Comparison of ENCODE assay signal across 20 cellular contexts in genomic region chr11:69468911-69469885, GRCh38. TPM values are rescaled to one million over a fixed set of nuclear protein-coding genes. Genes with fewer than 3 reads are reported as not detected.
DNase-seq lines count a peak whose midpoint lies in the region; ATAC-seq, FAIRE-seq and TF ChIP-seq lines count a peak whose summit lies in the region.
"Had no signal": no experiment of that assay in that cellular context is flagged by ENCODE, and none has a peak within 500 bp of the region (broad histone marks: within the 10 kb centered on the region; RNA-seq: fewer than 3 reads in every experiment).

No MANE protein-coding gene starts in this region.

- FAIRE-seq in kidney (lab: Jason Lieb, UNC) (no peak), GM19239 (lab: Jason Lieb, UNC) (no peak)
- FAIRE-seq: G401.6, GM18507, H1 had no signal

- no peaks in the 10 kb centered on the region for H3K79me2 ChIP-seq in neural progenitor cell (ENCODE audit: low read depth)

- H3K4me1 Mint-ChIP-seq in neural progenitor cell, result peaks cover 41% of the 10 kb centered on the region
- H3K4me1 Mint-ChIP-seq: CD8-positive, alpha-beta memory T cell had no signal

- no peaks in the 10 kb centered on the region for H4K20me1 ChIP-seq in neural progenitor cell (ENCODE audit: low read depth)
- H4K20me1 ChIP-seq: BLaER1 treated with 17β-estradiol and CSF1 and Interleukin-3, amounts not matched to agents 10 nM and 100 nM had no signal

- H3K27ac ChIP-seq in heart right ventricle (no peak overlapping the region), kidney (ENCODE audit: low read depth in 2 of 2, low read length in 2 of 2) (no peak overlapping the region), neural progenitor cell (no peak overlapping the region), aorta (ENCODE audit: low read depth in 1 of 2, low read length in 2 of 2) (no peak overlapping the region)
- H3K27ac ChIP-seq: BLaER1 treated with 17β-estradiol and CSF1 and Interleukin-3, amounts not matched to agents 10 nM and 100 nM; KMS-11 had no signal

- ATAC-seq in Right ventricle myocardium superior (ENCODE audit: poor library complexity), result no peak
- ATAC-seq in heart right ventricle, result no peak
- no peak for ATAC-seq in aorta (ENCODE audit: low FRiP score)
- ATAC-seq in GM19397 (IDR thresholded peaks at IDR 0.05; ENCODE audit: unreplicated experiment), result no peak

- H3K4me3 ChIP-seq in heart right ventricle, result no peak overlapping the region
- no peak overlapping the region for H3K4me3 ChIP-seq in kidney (ENCODE audit: low read length in 2 of 2)
- no peak overlapping the region for H3K4me3 ChIP-seq in neural progenitor cell
- no peak overlapping the region for H3K4me3 ChIP-seq in aorta (ENCODE audit: low read length in 2 of 2)
- H3K4me3 ChIP-seq: BLaER1 treated with 17β-estradiol and CSF1 and Interleukin-3, amounts not matched to agents 10 nM and 100 nM had no signal

- H3K4me1 ChIP-seq in heart right ventricle, result peaks cover 0 to 40% (median 6%) of the 10 kb centered on the region in 9 donors
- peaks cover 0 to 2% of the 10 kb centered on the region in 2 donors for H3K4me1 ChIP-seq in kidney (ENCODE audit: control insufficient read depth in 1 of 2, insufficient read depth in 1 of 2, low read depth in 1 of 2, low read length in 2 of 2)
- H3K4me1 ChIP-seq in neural progenitor cell, result peaks cover 28% of the 10 kb centered on the region
- no peaks in the 10 kb centered on the region for H3K4me1 ChIP-seq in aorta (ENCODE audit: control insufficient read depth in 1 of 2, insufficient read depth in 2 of 2, low read length in 2 of 2)

- H3K9me3 ChIP-seq in heart right ventricle, result peaks cover 0 to 8% (median 0%) of the 10 kb centered on the region in 11 donors
- no peaks in the 10 kb centered on the region for H3K9me3 ChIP-seq in kidney (ENCODE audit: control insufficient read depth in 1 of 2, low read length in 2 of 2)
- no peaks in the 10 kb centered on the region for H3K9me3 ChIP-seq in neural progenitor cell (ENCODE audit: low read depth)
- H3K9me3 ChIP-seq in aorta (ENCODE audit: control insufficient read depth, low read length), result peaks cover 2% of the 10 kb centered on the region

- H3K9me3 Mint-ChIP-seq in neural progenitor cell, result peaks cover 3% of the 10 kb centered on the region

- no peak overlapping the region for H3K4me3 Mint-ChIP-seq in neural progenitor cell
- H3K4me3 Mint-ChIP-seq: CD8-positive, alpha-beta memory T cell had no signal

- TF ChIP-seq CTCF in heart right ventricle (IDR thresholded peaks at IDR 0.05), result no peak
- no peak for TF ChIP-seq CTCF in kidney (IDR thresholded peaks at IDR 0.05; ENCODE audit: borderline replicate concordance, extremely low read depth, insufficient read depth)
- no peak for TF ChIP-seq CTCF in neural progenitor cell (IDR thresholded peaks at IDR 0.05)

- no peaks in the 10 kb centered on the region for H3K27me3 ChIP-seq in heart right ventricle
- no peaks in the 10 kb centered on the region for H3K27me3 ChIP-seq in neural progenitor cell
- no peaks in the 10 kb centered on the region for H3K27me3 ChIP-seq in aorta (ENCODE audit: control insufficient read depth in 1 of 2, insufficient read depth in 2 of 2, low read length in 1 of 2)
- H3K27me3 ChIP-seq: BLaER1 treated with 17β-estradiol and CSF1 and Interleukin-3, amounts not matched to agents 10 nM and 100 nM had no signal

- H3K36me3 Mint-ChIP-seq in neural progenitor cell, result no peaks in the 10 kb centered on the region
- H3K36me3 Mint-ChIP-seq: CD8-positive, alpha-beta memory T cell had no signal

- peaks cover 17% of the 10 kb centered on the region for H3F3A ChIP-seq in neural progenitor cell (ENCODE audit: low read depth)

- DNase-seq in Right ventricle myocardium superior (peak; percentile 30), heart right ventricle (no peak), kidney (peak; percentile 47), neural progenitor cell (ENCODE audit: low spot score) (no peak), aorta (peak; percentile 38 to 49), superior temporal gyrus (ENCODE audit: extremely low spot score) (no peak), GM19239 (ENCODE audit: insufficient read length, low spot score) (no peak)
- DNase-seq: CD8-positive, alpha-beta memory T cell; DND-41; NCI-H1105; NCI-H1694; NCI-H510A treated with DMSO at 0.1 percent for 48 hours had no signal

- no peak overlapping the region for H3K4me2 ChIP-seq in neural progenitor cell
- H3K4me2 ChIP-seq: KMS-11 had no signal

- WGBS in heart right ventricle, 2 donors, result 92 to 94% methylated on average over 25 of the region's 25 CpGs
- 92 to 95% methylated on average over 25 of the region's 25 CpGs for WGBS in aorta, 2 donors

- H3K36me3 ChIP-seq in heart right ventricle, result no peaks in the 10 kb centered on the region
- H3K36me3 ChIP-seq in kidney (ENCODE audit: control insufficient read depth in 1 of 2, insufficient read depth in 2 of 2, low read length in 2 of 2), result no peaks in the 10 kb centered on the region
- H3K36me3 ChIP-seq in neural progenitor cell, result no peaks in the 10 kb centered on the region
- no peaks in the 10 kb centered on the region for H3K36me3 ChIP-seq in aorta (ENCODE audit: control insufficient read depth in 1 of 2, insufficient read depth in 2 of 2, low read length in 1 of 2)
- H3K36me3 ChIP-seq: BLaER1 treated with 17β-estradiol and CSF1 and Interleukin-3, amounts not matched to agents 10 nM and 100 nM had no signal

- peaks cover 11% of the 10 kb centered on the region for H3K27me3 Mint-ChIP-seq in neural progenitor cell (ENCODE audit: insufficient read depth, low read depth)

- no peak overlapping the region for H3K9ac ChIP-seq in kidney (ENCODE audit: low read length in 2 of 2)
- H3K9ac ChIP-seq in neural progenitor cell, result no peak overlapping the region
- H3K9ac ChIP-seq: BLaER1 treated with 17β-estradiol and CSF1 and Interleukin-3, amounts not matched to agents 10 nM and 100 nM; KMS-11 had no signal

- H2AFZ ChIP-seq in neural progenitor cell (replicated peaks), result no peak overlapping the region

- intact Hi-C loops in Right ventricle myocardium superior (cut with DNase I) (no loop called here), heart right ventricle (cut with DNase I) (no loop called here), kidney (cut with DNase I) (no loop called here), aorta (cut with DNase I) (no loop called here)

- H3K27ac Mint-ChIP-seq in neural progenitor cell, result peak overlapping the region; percentile 70
- H3K27ac Mint-ChIP-seq: CD8-positive, alpha-beta memory T cell had no signal

RNA-seq across cellular contexts. Expression of gene LINC01488, which starts 12.3 kb away (rescaled TPM):
- 0.22 TPM for total RNA-seq in Right ventricle myocardium superior
- under 1 TPM in 6 of 10 donors, not detected in 4; 0.12 to 0.23 (median 0.15) TPM for total RNA-seq in heart right ventricle
- polyA plus RNA-seq in heart right ventricle, result under 1 TPM; 0.03 to 0.59 TPM
- not detected for total RNA-seq in kidney
- not detected for polyA plus RNA-seq in kidney (ENCODE audit: insufficient read depth, low read depth, low replicate concordance)
- 0.09 TPM in 1 of 2 replicates, not detected in the other for total RNA-seq in neural progenitor cell (ENCODE audit: low replicate concordance)
- total RNA-seq in aorta, result not detected
- polyA plus RNA-seq in aorta, result not detected
- total RNA-seq: A172; CD8-positive, alpha-beta memory T cell; H1; MCF 10A had no signal
- polyA plus RNA-seq: CD8-positive, alpha-beta memory T cell; H1 had no signal

Comparison
In these comparisons a context has a peak if more than half of its experiments do, and no peak if none do; other contexts are left out.
1. DNase-seq: peak in Right ventricle myocardium superior (single experiment), kidney (single experiment) and aorta (2 of 2); none in heart right ventricle (0 of 2), neural progenitor cell (single experiment), superior temporal gyrus (single experiment) and GM19239 (single experiment).